9 cellular contexts compared by ENCODE assay signal in genomic region chr4:113300384-113301011, GRCh38.
DNase-seq lines count a peak whose midpoint lies in the region; ATAC-seq and TF ChIP-seq lines count a peak whose summit lies in the region.
"Had no signal": no experiment of that assay in that cellular context is flagged by ENCODE, and none has a peak within 500 bp of the region (broad histone marks: within the 10 kb centered on the region; RNA-seq: fewer than 3 reads in every experiment).

No MANE protein-coding gene starts in this region.

- no peaks in the 10 kb centered on the region for H3K36me3 ChIP-seq in sigmoid colon

- TF ChIP-seq CTCF in foreskin fibroblast (IDR thresholded peaks at IDR 0.05; ENCODE audit: low read depth, low read length) (no peak), sigmoid colon (IDR thresholded peaks at IDR 0.05) (no peak)

- no peak for TF ChIP-seq POLR2A in sigmoid colon (IDR thresholded peaks at IDR 0.05)

- H3K4me3 ChIP-seq in foreskin fibroblast (ENCODE audit: low read depth in 1 of 2, low read length in 2 of 2) = no peak overlapping the region
- no peak overlapping the region for H3K4me3 ChIP-seq in sigmoid colon

- DNase-seq in EL (peak; percentile 14), RKO (ENCODE audit: low spot score) (peak; percentile 62), foreskin fibroblast (peak; percentile 62 to 63), sigmoid colon (no peak), retina (no peak)
- DNase-seq in effector CD4-positive, alpha-beta T cell = no peak
- DNase-seq: Karpas-422 had no signal

- H3K27me3 ChIP-seq in sigmoid colon = no peaks in the 10 kb centered on the region

- H3K9me3 ChIP-seq in sigmoid colon = no peaks in the 10 kb centered on the region

- no peak for ATAC-seq in HG02642 (IDR thresholded peaks at IDR 0.05; ENCODE audit: poor library complexity, unreplicated experiment)
- ATAC-seq in GM19035 (IDR thresholded peaks at IDR 0.05; ENCODE audit: unreplicated experiment) = no peak

- peak in 1 of 4 donors; percentile 18 for TF ChIP-seq EP300 in sigmoid colon (IDR thresholded peaks at IDR 0.05)

- H3K4me1 ChIP-seq in sigmoid colon = peaks cover 0 to 16% (median 5%) of the 10 kb centered on the region in 4 donors

- H3K27ac ChIP-seq in sigmoid colon = peak overlapping the region; percentile 12 to 61 (median 54)

- 67 to 75% methylated on average over 5 of the region's 5 CpGs for WGBS in sigmoid colon, 2 donors

- intact Hi-C loops in sigmoid colon (cut with DNase I) = no loop called here

Comparison
In these comparisons a context has a peak if more than half of its experiments do, and no peak if none do; other contexts are left out.
1. DNase-seq: peak in EL (single experiment), RKO (single experiment) and foreskin fibroblast (2 of 2); none in sigmoid colon (single experiment), effector CD4-positive, alpha-beta T cell (single experiment) and retina (single experiment).